Comparison of ENCODE assay signal across 8 cellular contexts in genomic region chr6:11374036-11375010, GRCh38.
DNase-seq lines count a peak whose midpoint lies in the region; ATAC-seq and FAIRE-seq lines count a peak whose summit lies in the region.

No MANE protein-coding gene starts in this region.

- peaks cover 0 to 2% (median 0%) of the 10 kb centered on the region in 3 donors for H3K27me3 Mint-ChIP-seq in immature natural killer cell (ENCODE audit: low read depth in 3 of 3)

- H3K36me3 Mint-ChIP-seq in immature natural killer cell = peaks cover 17 to 29% (median 20%) of the 10 kb centered on the region in 3 donors

- ATAC-seq in GM21529 (IDR thresholded peaks at IDR 0.05; ENCODE audit: unreplicated experiment) = peak; percentile 95

- peaks cover 0 to 2% (median 0%) of the 10 kb centered on the region in 6 donors for H3K9me3 Mint-ChIP-seq in immature natural killer cell

- peak overlapping the region; percentile 19 to 80 (median 62) for H3K27ac Mint-ChIP-seq in immature natural killer cell

- H3K4me1 Mint-ChIP-seq in immature natural killer cell = peaks cover 70 to 80% of the 10 kb centered on the region in 2 donors

- peak overlapping the region; percentile 1 to 24 (median 10) for H3K4me3 Mint-ChIP-seq in immature natural killer cell

- FAIRE-seq in GM18507 (lab: Jason Lieb, UNC) = peak; percentile 94

- no peak for DNase-seq in GM18507 (ENCODE audit: extremely low spot score, insufficient read length, low read depth)
- peak; percentile 30 to 35 for DNase-seq in Kasumi-1 (lab: John Stamatoyannopoulos, UW)
- DNase-seq in immature natural killer cell = peak in 1 of 3 donors; percentile 9
- DNase-seq in HCEC 1CT = no peak
- DNase-seq in NCI-H187 (lab: John Stamatoyannopoulos, UW) = no peak
- no peak for DNase-seq in NCI-H2029 treated with DMSO at 0.1 percent for 48 hours (lab: John Stamatoyannopoulos, UW)
- DNase-seq in LoVo (ENCODE audit: low spot score) = no peak

Comparison
In these comparisons a context has a peak if more than half of its experiments do, and no peak if none do; other contexts are left out.
1. DNase-seq: peak in Kasumi-1 (2 of 2); none in GM18507 (single experiment), HCEC 1CT (single experiment), NCI-H187 (0 of 2), NCI-H2029 treated with DMSO at 0.1 percent for 48 hours (single experiment) and LoVo (single experiment).